Comparison of ENCODE assay signal across 8 cellular contexts in the genomic region with DNA sequence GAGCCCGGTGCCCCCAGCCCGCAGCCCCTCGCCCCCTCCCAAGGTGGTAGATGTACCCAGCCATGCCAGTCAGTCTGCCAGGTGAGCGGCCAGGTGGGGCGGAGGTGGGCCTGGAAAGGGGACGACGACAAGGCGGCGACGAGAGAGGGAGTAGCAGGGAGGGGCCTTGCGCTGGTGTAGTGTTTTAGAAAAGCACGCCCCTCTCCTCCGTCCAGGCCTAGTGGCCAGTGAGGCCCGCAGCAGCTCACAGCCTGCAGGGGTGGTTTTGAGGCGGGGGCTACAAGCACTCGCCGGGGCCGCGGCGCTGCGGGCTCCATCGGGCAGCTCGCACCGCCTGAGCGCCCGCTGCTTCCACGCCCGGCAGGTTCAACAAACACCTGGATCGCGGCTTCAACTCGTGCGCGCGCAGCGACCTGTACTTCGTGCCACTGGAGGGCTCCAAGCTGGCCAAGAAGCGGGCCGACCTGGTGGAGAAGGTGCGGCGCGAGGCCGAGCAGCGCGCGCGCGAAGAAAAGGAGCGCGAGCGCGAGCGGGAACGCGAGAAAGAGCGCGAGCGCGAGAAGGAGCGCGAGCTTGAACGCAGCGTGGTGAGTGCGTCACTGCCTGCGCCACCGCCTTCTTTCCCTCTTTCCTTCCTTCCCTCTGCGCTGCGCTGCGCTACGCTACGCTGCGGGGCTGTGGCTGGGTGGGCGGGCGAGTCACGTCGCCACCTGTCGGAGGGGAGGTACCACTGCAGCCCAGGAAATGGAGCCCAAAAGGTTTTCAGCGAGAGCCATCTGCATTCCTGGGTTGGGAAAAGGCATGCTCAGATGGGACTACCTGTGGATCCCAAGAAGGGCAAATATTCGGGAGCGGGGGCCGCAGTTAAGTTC. TPM values are rescaled to one million over a fixed set of nuclear protein-coding genes. Genes with fewer than 3 reads are reported as not detected.
DNase-seq lines count a peak whose midpoint lies in the region; ATAC-seq and TF ChIP-seq lines count a peak whose summit lies in the region.

No MANE protein-coding gene starts in this region.

- POLR2A ChIA-PET in PC-9 (lab: Charles Lee; ENCODE audit: unreplicated experiment): interaction anchor here (0.6 to 1.0 kb wide), 6 partner anchors 12 to 214 kb away, joined by 3 to 4 read pairs (median 4); partner anchors contain the start of genes COPS7A, SPSB2 and TPI1

- H3K9me3 ChIP-seq in PC-9 (ENCODE audit: insufficient read depth, low read depth) (no peaks in the 10 kb centered on the region), mucosa of stomach (ENCODE audit: control insufficient read depth, low read length) (no peaks in the 10 kb centered on the region)

- peaks cover 25% of the 10 kb centered on the region for H3K36me3 Mint-ChIP-seq in activated T-cell treated with anti-CD3 and anti-CD28 coated beads, Interleukin-2, amount 50 U/mL, for 4 hours (ENCODE audit: insufficient read depth)

- no peaks in the 10 kb centered on the region for H3K9me2 ChIP-seq in PC-9 (ENCODE audit: insufficient read depth)

- intact Hi-C loops in PC-9 (cut with micrococcal nuclease; ENCODE audit: unreplicated experiment): loop anchor here (1.0 kb wide), 1 partner anchor 68 kb away; no protein-coding TSS in a partner anchor

- DNase-seq in DMS53 treated with DMSO at 0.1 percent for 48 hours (lab: John Stamatoyannopoulos, UW; ENCODE audit: unreplicated experiment) (peak; percentile 99), KG1 (lab: John Stamatoyannopoulos, UW) (peak; percentile 92), PC-9 (peak; percentile 92 to 97), erythroblast (lab: John Stamatoyannopoulos, UW) (peak; percentile 97)
- peak; percentile 91 for DNase-seq in activated T-cell treated with anti-CD3 and anti-CD28 coated beads, Interleukin-2, amount 50 U/mL, for 4 hours
- DNase-seq in stimulated activated CD8-positive, alpha-beta memory T cell treated with anti-CD3 and anti-CD28 coated beads, Interleukin-7, amount 100 ng/mL, for 24 hours (ENCODE audit: low read depth): peak; percentile 81

- peak overlapping the region; percentile 57 for H2AFZ ChIP-seq in PC-9

- peak overlapping the region; percentile 89 for H3K9ac ChIP-seq in mucosa of stomach (ENCODE audit: low read length)

- H3K27ac ChIP-seq in PC-9: peak overlapping the region; percentile 52

- peak overlapping the region; percentile 85 for H3K4me2 ChIP-seq in PC-9

- H3K4me1 Mint-ChIP-seq in activated T-cell treated with anti-CD3 and anti-CD28 coated beads, Interleukin-2, amount 50 U/mL, for 4 hours (ENCODE audit: low read depth): peaks cover 49% of the 10 kb centered on the region

- peak; percentile 89 for ATAC-seq in GM21576 (IDR thresholded peaks at IDR 0.05; ENCODE audit: unreplicated experiment)
- peak; percentile 92 for ATAC-seq in activated T-cell treated with anti-CD3 and anti-CD28 coated beads, Interleukin-2, amount 50 U/mL, for 4 hours

- no peaks in the 10 kb centered on the region for H3K27me3 Mint-ChIP-seq in activated T-cell treated with anti-CD3 and anti-CD28 coated beads, Interleukin-2, amount 50 U/mL, for 4 hours (ENCODE audit: low read depth)

- BruUV-seq in PC-9 (replicated peaks; lab: Mats Ljungman, UMichigan): TSS peak; percentile 90

- CTCF ChIA-PET in PC-9 (lab: Charles Lee): interaction anchor here (0.7 to 1.4 kb wide), 5 partner anchors 11 to 68 kb away, joined by 4 to 12 read pairs (median 5); partner anchors contain the start of gene SPSB2

- H3K27me3 ChIP-seq in PC-9 (ENCODE audit: insufficient read depth, low read depth): no peaks in the 10 kb centered on the region
- no peaks in the 10 kb centered on the region for H3K27me3 ChIP-seq in mucosa of stomach (ENCODE audit: control insufficient read depth, insufficient read depth, low read length)

- peaks cover 58% of the 10 kb centered on the region for H3F3A ChIP-seq in PC-9 (ENCODE audit: insufficient read depth, low read depth)

- H3K4me3 ChIP-seq in PC-9: peak overlapping the region; percentile 62
- peak overlapping the region; percentile 60 for H3K4me3 ChIP-seq in mucosa of stomach (ENCODE audit: low read length)

- TF ChIP-seq CTCF in PC-9 (conservative IDR thresholded peaks at IDR 0.05): peak; percentile 98

- H3K36me3 ChIP-seq in PC-9 (ENCODE audit: low read depth): peaks cover 18% of the 10 kb centered on the region
- peaks cover 4% of the 10 kb centered on the region for H3K36me3 ChIP-seq in mucosa of stomach (ENCODE audit: control insufficient read depth, insufficient read depth, low read length)

- peaks cover 8% of the 10 kb centered on the region for H3K4me1 ChIP-seq in PC-9 (replicated peaks; ENCODE audit: insufficient read depth)
- H3K4me1 ChIP-seq in mucosa of stomach (ENCODE audit: control insufficient read depth, insufficient read depth, low read length): peaks cover 38% of the 10 kb centered on the region

- H3K4me3 Mint-ChIP-seq in activated T-cell treated with anti-CD3 and anti-CD28 coated beads, Interleukin-2, amount 50 U/mL, for 4 hours: peak overlapping the region; percentile 87

- H3K9me3 Mint-ChIP-seq in activated T-cell treated with anti-CD3 and anti-CD28 coated beads, Interleukin-2, amount 50 U/mL, for 4 hours: no peaks in the 10 kb centered on the region

- peaks cover 14% of the 10 kb centered on the region for H3K79me2 ChIP-seq in PC-9 (ENCODE audit: low read depth)

- peaks cover 10% of the 10 kb centered on the region; the same call in 1 of the 2 replicates for H4K20me1 ChIP-seq in PC-9 (ENCODE audit: insufficient read depth)

- TF ChIP-seq POLR2A in erythroblast (IDR thresholded peaks at IDR 0.05; ENCODE audit: low read length): peak; percentile 98

RNA-seq across cellular contexts. Expression of gene RNU7-1, which starts 5.9 kb away (rescaled TPM):
- not detected in 2 replicates for total RNA-seq in PC-9 (2021)
- not detected for total RNA-seq in activated T-cell treated with anti-CD3 and anti-CD28 coated beads, Interleukin-2, amount 50 U/mL, for 4 hours

RNA-seq across cellular contexts. Expression of gene C12orf57, which starts 6.1 kb away (rescaled TPM):
- total RNA-seq in PC-9 (2021): 198 and 218 TPM in 2 replicates
- total RNA-seq in activated T-cell treated with anti-CD3 and anti-CD28 coated beads, Interleukin-2, amount 50 U/mL, for 4 hours: 100 to 1,000 TPM; 180 to 190 (median 184) TPM

RNA-seq across cellular contexts. Expression of gene ATN1, which starts 10.0 kb away (rescaled TPM):
- total RNA-seq in PC-9 (2021): 158 and 159 TPM in 2 replicates
- total RNA-seq in activated T-cell treated with anti-CD3 and anti-CD28 coated beads, Interleukin-2, amount 50 U/mL, for 4 hours: 10 to 100 TPM; 65.8 to 73.9 (median 70.7) TPM

RNA-seq across cellular contexts. Expression of gene PTPN6, which starts 13.4 kb away (rescaled TPM):
- 84.1 and 92.7 TPM in 2 replicates for total RNA-seq in PC-9 (2021)
- total RNA-seq in activated T-cell treated with anti-CD3 and anti-CD28 coated beads, Interleukin-2, amount 50 U/mL, for 4 hours: 100 to 1,000 TPM; 309 to 404 (median 401) TPM

RNA-seq across cellular contexts. Expression of gene ENO2, which starts 23.3 kb away (rescaled TPM):
- total RNA-seq in PC-9 (2021): 38.8 and 56.6 TPM in 2 replicates
- total RNA-seq in activated T-cell treated with anti-CD3 and anti-CD28 coated beads, Interleukin-2, amount 50 U/mL, for 4 hours: 10 to 100 TPM; 83.5 to 97.4 (median 85.2) TPM

Comparison
In these comparisons a context has a peak if more than half of its experiments do, and no peak if none do; other contexts are left out.
1. Peak in every context shown above with its lines: DNase-seq, ATAC-seq, H3K4me3 ChIP-seq and H3K27ac ChIP-seq.